Comparison of ENCODE assay signal across 1 cellular context in genomic region chr19:11612816-11613511, GRCh38.
TF ChIP-seq lines count a peak whose summit lies in the region.

No MANE protein-coding gene starts in this region.

TF ChIP-seq in WTC11, 78 proteins besides CTCF, POLR2A, EP300 and RAD21 (continued from another document):
- TF ChIP-seq ATF2 (CRISPR knock-in tag; IDR thresholded peaks at IDR 0.05; ENCODE audit: borderline replicate concordance, low read depth): no peak
- no peak for TF ChIP-seq ZBTB21 (CRISPR knock-in tag; IDR thresholded peaks at IDR 0.05; ENCODE audit: borderline replicate concordance)
